In the genomic region with DNA sequence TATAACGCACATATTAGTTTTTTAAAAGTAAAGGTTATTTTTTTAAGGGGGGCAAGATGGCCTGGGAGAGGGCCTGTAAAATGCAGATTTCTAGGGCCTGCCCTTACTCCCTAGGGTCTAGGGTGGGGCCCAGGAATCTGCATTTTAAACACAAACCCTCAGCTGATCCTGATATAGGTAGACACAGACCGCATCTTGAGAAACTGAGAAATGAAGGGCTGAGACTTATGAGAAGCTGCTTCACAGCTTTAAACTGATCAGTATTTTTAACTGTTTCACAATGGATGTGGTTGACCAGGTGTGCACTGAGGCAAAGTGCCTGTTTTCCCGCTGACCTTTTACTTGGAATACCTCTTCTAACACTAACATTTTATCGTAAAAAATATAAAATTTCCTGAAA, we compare ENCODE assay signal across 17 cellular contexts.
A peak's percentile ranks its signal among the peaks of the same experiment; 100 is the strongest.
DNase-seq lines count a peak whose midpoint lies in the region; ATAC-seq and TF ChIP-seq lines count a peak whose summit lies in the region.
"Had no signal": no experiment of that assay in that cellular context is flagged by ENCODE, and none has a peak within 500 bp of the region (broad histone marks: within the 10 kb centered on the region; RNA-seq: fewer than 3 reads in every experiment).

No MANE protein-coding gene starts in this region.

- peak overlapping the region; percentile 86 for H3K27ac Mint-ChIP-seq in activated T-cell treated with anti-CD3 and anti-CD28 coated beads, Interleukin-2, amount 50 U/mL, for 72 hours
- H3K27ac Mint-ChIP-seq in nephron (peak overlapping the region in 2 of 3 experiments; percentile 49 to 67), neural progenitor cell (no peak overlapping the region)

- no peaks in the 10 kb centered on the region for H3K36me3 ChIP-seq in neural progenitor cell
- H3K36me3 ChIP-seq in esophagus squamous epithelium = peaks cover 6 to 77% (median 14%) of the 10 kb centered on the region in 3 donors
- peaks cover 0 to 4% of the 10 kb centered on the region in 2 experiments for H3K36me3 ChIP-seq in mesenchymal stem cell (ENCODE audit: control insufficient read depth in 1 of 2, insufficient read depth in 2 of 2, low read depth in 1 of 2, low read length in 2 of 2)

- intact Hi-C loops in esophagus squamous epithelium (cut with DNase I) = no loop called here

- H3K4me1 ChIP-seq in neural progenitor cell (no peaks in the 10 kb centered on the region), esophagus squamous epithelium (peaks cover 3 to 30% (median 20%) of the 10 kb centered on the region in 3 donors), mesenchymal stem cell (ENCODE audit: control insufficient read depth, insufficient read depth, low read depth, low read length) (peaks cover 18% of the 10 kb centered on the region)
- H3K4me1 ChIP-seq: A549 had no signal

- no peaks in the 10 kb centered on the region for H3K27me3 Mint-ChIP-seq in activated T-cell treated with anti-CD3 and anti-CD28 coated beads, Interleukin-2, amount 50 U/mL, for 72 hours (ENCODE audit: low read depth)
- H3K27me3 Mint-ChIP-seq in nephron (ENCODE audit: low read depth) = peaks cover 13% of the 10 kb centered on the region
- peaks cover 8% of the 10 kb centered on the region for H3K27me3 Mint-ChIP-seq in neural progenitor cell (ENCODE audit: insufficient read depth, low read depth)

- H2BK120ac ChIP-seq in mesenchymal stem cell (ENCODE audit: low read depth, low read length) = no peak overlapping the region

- H3K9ac ChIP-seq in neural progenitor cell = no peak overlapping the region
- no peak overlapping the region for H3K9ac ChIP-seq in mesenchymal stem cell (ENCODE audit: low read length)

- H3K4me2 ChIP-seq in neural progenitor cell (no peak overlapping the region), mesenchymal stem cell (ENCODE audit: low read length, poor library complexity, severe bottlenecking) (no peak overlapping the region)
- H3K4me2 ChIP-seq: A549 had no signal

- no peak overlapping the region for H3K18ac ChIP-seq in mesenchymal stem cell (ENCODE audit: low read depth in 1 of 2, low read length in 2 of 2)

- H3K9me3 ChIP-seq in neural progenitor cell (ENCODE audit: low read depth) (no peaks in the 10 kb centered on the region), esophagus squamous epithelium (no peaks in the 10 kb centered on the region), mesenchymal stem cell (ENCODE audit: control insufficient read depth, low read length) (no peaks in the 10 kb centered on the region)
- H3K9me3 ChIP-seq: A549, transverse colon had no signal

- H4K8ac ChIP-seq in mesenchymal stem cell (ENCODE audit: low read length) = no peak overlapping the region

- H3K23ac ChIP-seq in mesenchymal stem cell (ENCODE audit: low read length in 2 of 2) = no peak overlapping the region

- peaks cover 0 to 19% of the 10 kb centered on the region in 2 donors for H3K36me3 Mint-ChIP-seq in activated T-cell treated with anti-CD3 and anti-CD28 coated beads, Interleukin-2, amount 50 U/mL, for 72 hours (ENCODE audit: insufficient read depth in 2 of 2)
- H3K36me3 Mint-ChIP-seq in nephron (ENCODE audit: low read depth) (no peaks in the 10 kb centered on the region), neural progenitor cell (peaks cover 12% of the 10 kb centered on the region)

- no peaks in the 10 kb centered on the region for H3F3A ChIP-seq in neural progenitor cell (ENCODE audit: low read depth)

- H2AFZ ChIP-seq in neural progenitor cell (replicated peaks) = no peak overlapping the region
- H2AFZ ChIP-seq in mesenchymal stem cell (ENCODE audit: low read depth, low read length) = no peak overlapping the region

- H2AK5ac ChIP-seq in mesenchymal stem cell (ENCODE audit: low read length, severe bottlenecking) = no peak overlapping the region

- no peak overlapping the region for H2BK12ac ChIP-seq in mesenchymal stem cell (ENCODE audit: low read length in 2 of 2)

- no peak for DNase-seq in activated T-cell treated with anti-CD3 and anti-CD28 coated beads, Interleukin-2, amount 50 U/mL, for 72 hours
- DNase-seq in activated T-cell treated with anti-CD3 and anti-CD28 coated beads, Interleukin-2, amount 50 U/mL, for 1 hour = no peak
- DNase-seq in neural progenitor cell (ENCODE audit: low spot score) (no peak), esophagus squamous epithelium (lab: John Stamatoyannopoulos, UW) (no peak), mesenchymal stem cell (no peak)
- DNase-seq: activated CD8-positive, alpha-beta memory T cell treated with anti-CD3 and anti-CD28 coated beads for 24 hours; amniotic stem cell; dorsolateral prefrontal cortex; foreskin fibroblast; kidney glomerular epithelial cell; NCI-H187 treated with DMSO at 0.1 percent for 48 hours; T-helper 1 cell; transverse colon had no signal

- H3K4me3 Mint-ChIP-seq in activated T-cell treated with anti-CD3 and anti-CD28 coated beads, Interleukin-2, amount 50 U/mL, for 72 hours = no peak overlapping the region
- no peak overlapping the region for H3K4me3 Mint-ChIP-seq in nephron
- no peak overlapping the region for H3K4me3 Mint-ChIP-seq in neural progenitor cell

- no peak overlapping the region for H3K27ac ChIP-seq in neural progenitor cell
- no peak overlapping the region for H3K27ac ChIP-seq in esophagus squamous epithelium
- H3K27ac ChIP-seq in mesenchymal stem cell (ENCODE audit: low read length, poor library complexity, severe bottlenecking) = no peak overlapping the region
- H3K27ac ChIP-seq: A549, dorsolateral prefrontal cortex had no signal

- H2BK15ac ChIP-seq in mesenchymal stem cell (ENCODE audit: low read depth, poor library complexity, severe bottlenecking) = no peak overlapping the region

- ATAC-seq in activated T-cell treated with anti-CD3 and anti-CD28 coated beads, Interleukin-2, amount 50 U/mL, for 72 hours (replicated peaks in 1 of 2) = no peak
- peak; percentile 90 for ATAC-seq in GM21390 (IDR thresholded peaks at IDR 0.05; ENCODE audit: unreplicated experiment)
- peak; percentile 68 for ATAC-seq in HG03280 (IDR thresholded peaks at IDR 0.05; ENCODE audit: unreplicated experiment)
- ATAC-seq: A549 had no signal

- H3K4me1 Mint-ChIP-seq in activated T-cell treated with anti-CD3 and anti-CD28 coated beads, Interleukin-2, amount 50 U/mL, for 72 hours (ENCODE audit: low read depth) = peaks cover 59% of the 10 kb centered on the region
- peaks cover 69% of the 10 kb centered on the region for H3K4me1 Mint-ChIP-seq in nephron
- H3K4me1 Mint-ChIP-seq in neural progenitor cell = peaks cover 24% of the 10 kb centered on the region

- H3K4me3 ChIP-seq in neural progenitor cell (no peak overlapping the region), esophagus squamous epithelium (no peak overlapping the region), mesenchymal stem cell (ENCODE audit: insufficient read depth in 1 of 2, low read depth in 1 of 2, low read length in 2 of 2) (no peak overlapping the region)
- H3K4me3 ChIP-seq: A549, dorsolateral prefrontal cortex, transverse colon had no signal

- H3K27me3 ChIP-seq in neural progenitor cell (no peaks in the 10 kb centered on the region), esophagus squamous epithelium (no peaks in the 10 kb centered on the region), mesenchymal stem cell (ENCODE audit: control insufficient read depth in 1 of 2, insufficient read depth in 1 of 2, low read length in 2 of 2) (peaks cover 3 to 99% of the 10 kb centered on the region in 2 experiments)
- H3K27me3 ChIP-seq: dorsolateral prefrontal cortex, transverse colon had no signal

- no peak overlapping the region for H4K91ac ChIP-seq in mesenchymal stem cell (ENCODE audit: low read length)

- no peak overlapping the region for H2BK5ac ChIP-seq in mesenchymal stem cell (ENCODE audit: low read depth, low read length, poor library complexity, severe bottlenecking)

- no peak for TF ChIP-seq CTCF in nephron (IDR thresholded peaks at IDR 0.05; ENCODE audit: unreplicated experiment in 3 of 3)
- TF ChIP-seq CTCF in neural progenitor cell (IDR thresholded peaks at IDR 0.05) = no peak
- TF ChIP-seq CTCF in esophagus squamous epithelium (IDR thresholded peaks at IDR 0.05) = no peak

- 85 to 93% methylated on average over 4 of the region's 4 CpGs for WGBS in esophagus squamous epithelium, 2 donors
- 97% methylated on average over 4 of the region's 4 CpGs for WGBS in mesenchymal stem cell

- H3K79me2 ChIP-seq in neural progenitor cell (ENCODE audit: low read depth) = no peaks in the 10 kb centered on the region

- no peak overlapping the region for H3K4ac ChIP-seq in mesenchymal stem cell (ENCODE audit: low read depth in 1 of 2, low read length in 2 of 2)

- peaks cover 7% of the 10 kb centered on the region for H4K20me1 ChIP-seq in neural progenitor cell (ENCODE audit: low read depth)

- no peak overlapping the region for H3K14ac ChIP-seq in mesenchymal stem cell (ENCODE audit: low read length in 2 of 2)

- H3K79me1 ChIP-seq in mesenchymal stem cell (replicated peaks; ENCODE audit: low read length, poor library complexity, severe bottlenecking) = no peaks in the 10 kb centered on the region

- H3K9me3 Mint-ChIP-seq in activated T-cell treated with anti-CD3 and anti-CD28 coated beads, Interleukin-2, amount 50 U/mL, for 72 hours = no peaks in the 10 kb centered on the region
- H3K9me3 Mint-ChIP-seq in nephron (no peaks in the 10 kb centered on the region), neural progenitor cell (no peaks in the 10 kb centered on the region)

- no peak for TF ChIP-seq POLR2A in esophagus squamous epithelium (IDR thresholded peaks at IDR 0.05)

Comparison
In these comparisons a context has a peak if more than half of its experiments do, and no peak if none do; other contexts are left out.
1. ATAC-seq: peak in GM21390 (single experiment) and HG03280 (single experiment); none in activated T-cell treated with anti-CD3 and anti-CD28 coated beads, Interleukin-2, amount 50 U/mL, for 72 hours (0 of 2).